ENCODE assay signal across 25 cellular contexts in genomic region chr2:19251554-19251953, GRCh38.
"Had no signal": no experiment of that assay in that cellular context is flagged by ENCODE, and none has a peak within 500 bp of the region (broad histone marks: within the 10 kb centered on the region; RNA-seq: fewer than 3 reads in every experiment).

No MANE protein-coding gene starts in this region.

- H3K27ac ChIP-seq: ascending aorta, brain microvascular endothelial cell, gastrocnemius medialis, pancreas, prostate gland, tibial nerve had no signal

- H3K4me1 ChIP-seq: ascending aorta, pancreas, prostate gland, tibial nerve had no signal

- FAIRE-seq: endothelial cell of umbilical vein, pancreas had no signal

- H3K9me3 ChIP-seq: ascending aorta, gastrocnemius medialis, pancreas, prostate gland, tibial nerve had no signal

- H3K4me3 ChIP-seq: ascending aorta, gastrocnemius medialis, pancreas, prostate gland, tibial nerve had no signal

- H3K27me3 ChIP-seq: ascending aorta, brain microvascular endothelial cell, gastrocnemius medialis, pancreas, tibial nerve had no signal

- ATAC-seq: activated CD4-positive, alpha-beta T cell treated with anti-CD3 and anti-CD28 coated beads for 36 hours; activated CD8-positive, alpha-beta memory T cell treated with anti-CD3 and anti-CD28 coated beads, Interleukin-2, amount 10 ng/mL, durations not matched to agents 7 days and 5 days; activated CD8-positive, alpha-beta T cell treated with anti-CD3 and anti-CD28 coated beads, Interleukin-2, amount 10 ng/mL, durations not matched to agents 7 days and 5 days; activated naive CD4-positive, alpha-beta T cell treated with anti-CD3 and anti-CD28 coated beads, Interleukin-2, amount 50 U/mL, for 72 hours; left cardiac atrium; left ventricle myocardium superior; pancreas had no signal

- DNase-seq: activated B cell treated with CpG ODN at 0.5 μM for 24 hours; activated CD4-positive, alpha-beta T cell treated with anti-CD3 and anti-CD28 coated beads for 36 hours; activated CD8-positive, alpha-beta memory T cell treated with anti-CD3 and anti-CD28 coated beads, Interleukin-2, amount 10 ng/mL, durations not matched to agents 7 days and 5 days; activated CD8-positive, alpha-beta T cell treated with anti-CD3 and anti-CD28 coated beads, Interleukin-2, amount 10 ng/mL, durations not matched to agents 7 days and 5 days; activated naive CD4-positive, alpha-beta T cell; activated T-cell treated with anti-CD3 and anti-CD28 coated beads, Interleukin-2, amount 50 U/mL, for 48 hours; brain microvascular endothelial cell; cortex of kidney; gastrocnemius medialis; glutamatergic neuron; islet precursor cell; left cardiac atrium; left ventricle myocardium superior; mammary epithelial cell; naive B cell; nephron progenitor cell; pancreas; stimulated activated CD4-positive, alpha-beta T cell treated with anti-CD3 and anti-CD28 coated beads, Interleukin-2, amount 100 ng/mL, for 48 hours; stimulated activated naive CD4-positive, alpha-beta T cell treated with Interleukin-2 at 50 U/mL for 16 hours; T-helper 2 cell had no signal

- H3K36me3 ChIP-seq: ascending aorta, brain microvascular endothelial cell, gastrocnemius medialis, pancreas, prostate gland, tibial nerve had no signal
